ENCODE assay signal across 1 cellular context in the genomic region with DNA sequence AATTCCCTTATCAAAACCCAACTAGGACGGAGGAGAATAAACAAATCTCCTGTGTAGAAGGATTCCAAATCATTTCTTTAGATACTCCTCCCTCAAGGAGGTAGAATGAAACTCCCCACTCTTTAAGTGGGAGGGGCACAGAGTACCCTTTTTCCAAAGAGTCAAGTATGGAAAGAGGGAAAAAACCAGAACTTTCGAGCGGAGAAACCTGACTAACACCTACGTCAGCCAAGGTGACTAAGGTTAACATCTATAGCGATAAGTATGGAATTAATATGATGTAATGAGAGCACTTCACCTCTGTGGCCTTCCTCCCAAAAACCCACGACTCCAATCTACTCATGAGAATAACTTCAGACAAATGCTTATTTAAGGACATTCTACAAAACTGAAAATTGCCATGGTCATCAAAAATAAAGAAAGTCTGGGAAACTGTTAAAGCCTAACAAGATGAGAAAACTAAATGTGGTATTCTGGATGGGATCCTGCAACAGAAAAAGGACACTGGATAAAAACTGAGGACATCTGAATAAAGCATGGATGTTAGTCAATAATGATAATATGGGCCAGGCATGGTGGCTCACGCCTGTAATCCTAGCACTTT.
TF ChIP-seq lines count a peak whose summit lies in the region.

No MANE protein-coding gene starts in this region.

TF ChIP-seq in endothelial cell of umbilical vein, 7 proteins besides CTCF, POLR2A, EP300 and RAD21 (continued from another document):
- TF ChIP-seq FOS (IDR thresholded peaks at IDR 0.05; ENCODE audit: borderline replicate concordance, insufficient read depth, low read length), result no peak
- TF ChIP-seq MYC (IDR thresholded peaks at IDR 0.05; ENCODE audit: low read depth, low read length), result no peak
